In genomic region chr21:45461369-45461750, GRCh38 we compare ENCODE assay signal across 2 cellular contexts.
TF ChIP-seq lines count a peak whose summit lies in the region.

No MANE protein-coding gene starts in this region.

TF ChIP-seq in IMR-90, 13 proteins besides CTCF, POLR2A, EP300 and RAD21:
- TF ChIP-seq BHLHE40 (IDR thresholded peaks at IDR 0.05; ENCODE audit: low read depth, low read length) (no peak), MXI1 (IDR thresholded peaks at IDR 0.05; ENCODE audit: borderline replicate concordance, low read depth, low read length) (no peak), CHD1 (IDR thresholded peaks at IDR 0.05; ENCODE audit: low read depth, low read length) (no peak), SMC3 (IDR thresholded peaks at IDR 0.05; ENCODE audit: low read depth, low read length) (no peak), MAZ (IDR thresholded peaks at IDR 0.05; ENCODE audit: borderline replicate concordance, low read depth, low read length) (no peak), RFX5 (IDR thresholded peaks at IDR 0.05; ENCODE audit: low read depth, low read length) (no peak), CEBPB (IDR thresholded peaks at IDR 0.05; ENCODE audit: low read depth, low read length) (no peak), RCOR1 (IDR thresholded peaks at IDR 0.05; ENCODE audit: insufficient replicate concordance, low read length) (no peak), USF2 (IDR thresholded peaks at IDR 0.05; ENCODE audit: low read depth, low read length) (no peak), NFE2L2 (IDR thresholded peaks at IDR 0.05; ENCODE audit: low read depth, low read length) (no peak)

TF ChIP-seq in liver, 16 proteins besides CTCF, POLR2A, EP300 and RAD21:
- TF ChIP-seq YY1 (IDR thresholded peaks at IDR 0.05) (no peak), GABPA (IDR thresholded peaks at IDR 0.05 in 1 of 2, conservative IDR thresholded peaks at IDR 0.05 in 1 of 2) (no peak), JUND (IDR thresholded peaks at IDR 0.05) (no peak), REST (IDR thresholded peaks at IDR 0.05) (no peak), TAF1 (conservative IDR thresholded peaks at IDR 0.05) (no peak), HNF4G (IDR thresholded peaks at IDR 0.05) (no peak), HNF4A (conservative IDR thresholded peaks at IDR 0.05) (no peak), NR2F2 (IDR thresholded peaks at IDR 0.05) (no peak), FOXA2 (IDR thresholded peaks at IDR 0.05) (no peak), ATF3 (IDR thresholded peaks at IDR 0.05) (no peak), EGR1 (IDR thresholded peaks at IDR 0.05; ENCODE audit: low read depth in 2 of 2) (no peak), SP1 (IDR thresholded peaks at IDR 0.05) (no peak), RXRA (IDR thresholded peaks at IDR 0.05) (no peak), MAX (IDR thresholded peaks at IDR 0.05) (no peak), ZBTB33 (IDR thresholded peaks at IDR 0.05) (no peak), FOXA1 (IDR thresholded peaks at IDR 0.05) (no peak)
